Comparison of ENCODE assay signal across 13 cellular contexts in genomic region chr5:98095072-98095471, GRCh38.
DNase-seq lines count a peak whose midpoint lies in the region; ATAC-seq and TF ChIP-seq lines count a peak whose summit lies in the region.
"Had no signal": no experiment of that assay in that cellular context is flagged by ENCODE, and none has a peak within 500 bp of the region (broad histone marks: within the 10 kb centered on the region; RNA-seq: fewer than 3 reads in every experiment).

No MANE protein-coding gene starts in this region.

- H3K36me3 Mint-ChIP-seq in neural crest cell (ENCODE audit: low read depth) (no peaks in the 10 kb centered on the region), mesothelial cell of epicardium (no peaks in the 10 kb centered on the region)
- H3K36me3 Mint-ChIP-seq in stimulated activated effector memory CD8-positive, alpha-beta T cell treated with anti-CD3 and anti-CD28 coated beads, Interleukin-12 subunit alpha, Interleukin-12 subunit beta, amount 100 ng/mL, for 72 hours, result no peaks in the 10 kb centered on the region

- peak; percentile 23 for DNase-seq in OCI-M1 (lab: John Stamatoyannopoulos, UW)
- DNase-seq in neural crest cell (ENCODE audit: low read depth, low spot score), result no peak
- no peak for DNase-seq in mesothelial cell of epicardium (ENCODE audit: low spot score in 2 of 2, unreplicated experiment in 2 of 2)
- DNase-seq in SIG-M5 treated with dmso at 0.1 percent for 504 hours (lab: John Stamatoyannopoulos, UW; ENCODE audit: unreplicated experiment), result no peak
- no peak for DNase-seq in NCI-H1694 (lab: John Stamatoyannopoulos, UW)
- no peak for DNase-seq in stimulated activated effector memory CD8-positive, alpha-beta T cell treated with anti-CD3 and anti-CD28 coated beads, Interleukin-12 subunit alpha, Interleukin-12 subunit beta, amount 100 ng/mL, for 72 hours (ENCODE audit: low spot score in 2 of 2)
- DNase-seq: DMS 273 treated with DMSO at 0.1 percent for 48 hours, NCI-H1417, NCI-H2029, NCI-H524, T-helper 9 cell had no signal

- no peaks in the 10 kb centered on the region for H3K27me3 Mint-ChIP-seq in neural crest cell (ENCODE audit: low read depth)
- no peaks in the 10 kb centered on the region for H3K27me3 Mint-ChIP-seq in mesothelial cell of epicardium (ENCODE audit: low read depth)

- no peak overlapping the region for H3K4me3 Mint-ChIP-seq in neural crest cell
- no peak overlapping the region for H3K4me3 Mint-ChIP-seq in mesothelial cell of epicardium
- no peak overlapping the region for H3K4me3 Mint-ChIP-seq in stimulated activated effector memory CD8-positive, alpha-beta T cell treated with anti-CD3 and anti-CD28 coated beads, Interleukin-12 subunit alpha, Interleukin-12 subunit beta, amount 100 ng/mL, for 72 hours

- H3K4me1 Mint-ChIP-seq in neural crest cell (no peaks in the 10 kb centered on the region), mesothelial cell of epicardium (no peaks in the 10 kb centered on the region)
- no peaks in the 10 kb centered on the region for H3K4me1 Mint-ChIP-seq in stimulated activated effector memory CD8-positive, alpha-beta T cell treated with anti-CD3 and anti-CD28 coated beads, Interleukin-12 subunit alpha, Interleukin-12 subunit beta, amount 100 ng/mL, for 72 hours

- H3K9me3 Mint-ChIP-seq in neural crest cell (no peaks in the 10 kb centered on the region), mesothelial cell of epicardium (no peaks in the 10 kb centered on the region)
- peaks cover 4% of the 10 kb centered on the region for H3K9me3 Mint-ChIP-seq in stimulated activated effector memory CD8-positive, alpha-beta T cell treated with anti-CD3 and anti-CD28 coated beads, Interleukin-12 subunit alpha, Interleukin-12 subunit beta, amount 100 ng/mL, for 72 hours

- H3K27ac Mint-ChIP-seq in neural crest cell (ENCODE audit: unreplicated experiment), result peak overlapping the region; percentile 31
- no peak overlapping the region for H3K27ac Mint-ChIP-seq in mesothelial cell of epicardium
- no peak overlapping the region for H3K27ac Mint-ChIP-seq in stimulated activated effector memory CD8-positive, alpha-beta T cell treated with anti-CD3 and anti-CD28 coated beads, Interleukin-12 subunit alpha, Interleukin-12 subunit beta, amount 100 ng/mL, for 72 hours

- ATAC-seq in GM19025 (IDR thresholded peaks at IDR 0.05; ENCODE audit: low read depth, unreplicated experiment), result peak; percentile 61
- peak; percentile 72 for ATAC-seq in HG02610 (IDR thresholded peaks at IDR 0.05; ENCODE audit: unreplicated experiment)
- ATAC-seq in stimulated activated effector memory CD8-positive, alpha-beta T cell treated with anti-CD3 and anti-CD28 coated beads, Interleukin-12 subunit alpha, Interleukin-12 subunit beta, amount 100 ng/mL, for 72 hours, result no peak

- TF ChIP-seq CTCF in neural crest cell (conservative IDR thresholded peaks at IDR 0.05) (no peak), mesothelial cell of epicardium (IDR thresholded peaks at IDR 0.05; ENCODE audit: unreplicated experiment) (no peak)
